Comparison of ENCODE assay signal across 8 cellular contexts in genomic region chr12:131116437-131117117, GRCh38.
DNase-seq lines count a peak whose midpoint lies in the region; ATAC-seq and TF ChIP-seq lines count a peak whose summit lies in the region.

No MANE protein-coding gene starts in this region.

- 0 out of 2 replicates have a peak, but pooled peaks have one; percentile 7 for TF ChIP-seq RAD21 in Ishikawa (IDR thresholded peaks at IDR 0.05; ENCODE audit: low read depth)

- DNase-seq in ecto neural progenitor cell (ENCODE audit: low spot score) (peak; percentile 79), nephron progenitor cell (peak; percentile 54), Karpas-422 (no peak), COR-L47 (lab: John Stamatoyannopoulos, UW) (no peak), HAP-1 (ENCODE audit: low spot score in 2 of 2) (no peak)

- TF ChIP-seq CTCF in nephron progenitor cell (IDR thresholded peaks at IDR 0.05): peak; percentile 70

- peaks cover 0 to 5% (median 0%) of the 10 kb centered on the region in 11 experiments; a peak in 1 of 22 replicates for H3K27me3 ChIP-seq in BLaER1 treated with 17β-estradiol and CSF1 and Interleukin-3, amounts not matched to agents 10 nM and 100 nM
- H3K27me3 ChIP-seq in Karpas-422 (ENCODE audit: low read length) (no peaks in the 10 kb centered on the region), HAP-1 (ENCODE audit: low read depth) (no peaks in the 10 kb centered on the region; the same call in 1 of the 2 replicates)

- H3K4me3 ChIP-seq in BLaER1 treated with 17β-estradiol and CSF1 and Interleukin-3, amounts not matched to agents 10 nM and 100 nM: no peak overlapping the region
- no peak overlapping the region for H3K4me3 ChIP-seq in Karpas-422 (ENCODE audit: low read length)
- H3K4me3 ChIP-seq in HAP-1: no peak overlapping the region

- peaks cover 0 to 16% (median 0%) of the 10 kb centered on the region in 11 experiments; a peak in 2 of 22 replicates for H3K36me3 ChIP-seq in BLaER1 treated with 17β-estradiol and CSF1 and Interleukin-3, amounts not matched to agents 10 nM and 100 nM
- H3K36me3 ChIP-seq in Karpas-422 (ENCODE audit: insufficient read depth, low read length): no peaks in the 10 kb centered on the region
- no peaks in the 10 kb centered on the region for H3K36me3 ChIP-seq in HAP-1 (replicated peaks)

- H3K79me2 ChIP-seq in Karpas-422 (ENCODE audit: low read length): no peaks in the 10 kb centered on the region

- no peaks in the 10 kb centered on the region for H3K9me3 Mint-ChIP-seq in nephron progenitor cell

- no peak for TF ChIP-seq EP300 in Ishikawa (IDR thresholded peaks at IDR 0.05; ENCODE audit: borderline replicate concordance)

- peaks cover 58% of the 10 kb centered on the region for H3K4me1 Mint-ChIP-seq in nephron progenitor cell

- in situ Hi-C loops in HAP-1 (cut with MboI; ENCODE audit: low sequenced_read_pairs): no loop called here

- no peak for ATAC-seq in GM21786 (IDR thresholded peaks at IDR 0.05; ENCODE audit: unreplicated experiment)

- H3K27me3 Mint-ChIP-seq in nephron progenitor cell (ENCODE audit: low read depth, poor library complexity): peaks cover 25% of the 10 kb centered on the region

- no peak overlapping the region for H3K27ac ChIP-seq in BLaER1 treated with 17β-estradiol and CSF1 and Interleukin-3, amounts not matched to agents 10 nM and 100 nM
- no peak overlapping the region for H3K27ac ChIP-seq in Karpas-422 (ENCODE audit: low read length)

- H2AFZ ChIP-seq in Karpas-422 (ENCODE audit: low read length): no peak overlapping the region

- no peak overlapping the region for H3K9ac ChIP-seq in BLaER1 treated with 17β-estradiol and CSF1 and Interleukin-3, amounts not matched to agents 10 nM and 100 nM
- no peak overlapping the region for H3K9ac ChIP-seq in Karpas-422 (ENCODE audit: low read length)

- H3K27ac Mint-ChIP-seq in nephron progenitor cell: no peak overlapping the region

- no peaks in the 10 kb centered on the region for H3K36me3 Mint-ChIP-seq in nephron progenitor cell (ENCODE audit: low read depth)

- no peaks in the 10 kb centered on the region for H3K9me2 ChIP-seq in Karpas-422 (replicated peaks; ENCODE audit: insufficient read depth, low read length)

- no peaks in the 10 kb centered on the region for H3K9me3 ChIP-seq in BLaER1 treated with 17β-estradiol and CSF1 and Interleukin-3, amounts not matched to agents 10 nM and 100 nM (replicated peaks in 1 of 11)
- H3K9me3 ChIP-seq in Karpas-422 (ENCODE audit: low read length): no peaks in the 10 kb centered on the region
- H3K9me3 ChIP-seq in HAP-1: no peaks in the 10 kb centered on the region

- peaks cover 20 to 56% (median 52%) of the 10 kb centered on the region in 10 experiments for H3K4me1 ChIP-seq in BLaER1 treated with 17β-estradiol and CSF1 and Interleukin-3, amounts not matched to agents 10 nM and 100 nM
- H3K4me1 ChIP-seq in Karpas-422 (ENCODE audit: low read length): no peaks in the 10 kb centered on the region
- H3K4me1 ChIP-seq in HAP-1: no peaks in the 10 kb centered on the region

- no peak overlapping the region for H3K4me3 Mint-ChIP-seq in nephron progenitor cell

- peaks cover 0 to 4% (median 0%) of the 10 kb centered on the region in 11 experiments; a peak in 1 of 22 replicates for H4K20me1 ChIP-seq in BLaER1 treated with 17β-estradiol and CSF1 and Interleukin-3, amounts not matched to agents 10 nM and 100 nM
- H4K20me1 ChIP-seq in Karpas-422 (ENCODE audit: insufficient read depth, low read depth, low read length): no peaks in the 10 kb centered on the region

- peak overlapping the region in 10 of 11 experiments; percentile 1 to 39 (median 14); a peak in 10 of 22 replicates for H3K4me2 ChIP-seq in BLaER1 treated with 17β-estradiol and CSF1 and Interleukin-3, amounts not matched to agents 10 nM and 100 nM
- no peak overlapping the region for H3K4me2 ChIP-seq in Karpas-422 (ENCODE audit: low read depth, low read length, poor library complexity, severe bottlenecking)

TF ChIP-seq in Ishikawa, 13 proteins besides CTCF, POLR2A, EP300 and RAD21:
- TF ChIP-seq NFIC (IDR thresholded peaks at IDR 0.05) (no peak), YY1 (IDR thresholded peaks at IDR 0.05; ENCODE audit: low read depth) (no peak), EGR1 (IDR thresholded peaks at IDR 0.05) (no peak), TAF1 (IDR thresholded peaks at IDR 0.05; ENCODE audit: low read depth) (no peak), TCF12 (IDR thresholded peaks at IDR 0.05; ENCODE audit: low read depth) (no peak), CEBPB (IDR thresholded peaks at IDR 0.05) (no peak), ZBTB7A (IDR thresholded peaks at IDR 0.05; ENCODE audit: low read depth) (no peak), CREB1 (IDR thresholded peaks at IDR 0.05; ENCODE audit: low read depth) (no peak), FOXM1 (IDR thresholded peaks at IDR 0.05; ENCODE audit: borderline replicate concordance, low read depth) (no peak), TEAD4 (IDR thresholded peaks at IDR 0.05) (no peak)
- TF ChIP-seq, protein P1, sequence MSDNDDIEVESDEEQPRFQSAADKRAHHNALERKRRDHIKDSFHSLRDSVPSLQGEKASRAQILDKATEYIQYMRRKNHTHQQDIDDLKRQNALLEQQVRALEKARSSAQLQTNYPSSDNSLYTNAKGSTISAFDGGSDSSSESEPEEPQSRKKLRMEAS (IDR thresholded peaks at IDR 0.05): no peak
- TF ChIP-seq, protein P2, sequence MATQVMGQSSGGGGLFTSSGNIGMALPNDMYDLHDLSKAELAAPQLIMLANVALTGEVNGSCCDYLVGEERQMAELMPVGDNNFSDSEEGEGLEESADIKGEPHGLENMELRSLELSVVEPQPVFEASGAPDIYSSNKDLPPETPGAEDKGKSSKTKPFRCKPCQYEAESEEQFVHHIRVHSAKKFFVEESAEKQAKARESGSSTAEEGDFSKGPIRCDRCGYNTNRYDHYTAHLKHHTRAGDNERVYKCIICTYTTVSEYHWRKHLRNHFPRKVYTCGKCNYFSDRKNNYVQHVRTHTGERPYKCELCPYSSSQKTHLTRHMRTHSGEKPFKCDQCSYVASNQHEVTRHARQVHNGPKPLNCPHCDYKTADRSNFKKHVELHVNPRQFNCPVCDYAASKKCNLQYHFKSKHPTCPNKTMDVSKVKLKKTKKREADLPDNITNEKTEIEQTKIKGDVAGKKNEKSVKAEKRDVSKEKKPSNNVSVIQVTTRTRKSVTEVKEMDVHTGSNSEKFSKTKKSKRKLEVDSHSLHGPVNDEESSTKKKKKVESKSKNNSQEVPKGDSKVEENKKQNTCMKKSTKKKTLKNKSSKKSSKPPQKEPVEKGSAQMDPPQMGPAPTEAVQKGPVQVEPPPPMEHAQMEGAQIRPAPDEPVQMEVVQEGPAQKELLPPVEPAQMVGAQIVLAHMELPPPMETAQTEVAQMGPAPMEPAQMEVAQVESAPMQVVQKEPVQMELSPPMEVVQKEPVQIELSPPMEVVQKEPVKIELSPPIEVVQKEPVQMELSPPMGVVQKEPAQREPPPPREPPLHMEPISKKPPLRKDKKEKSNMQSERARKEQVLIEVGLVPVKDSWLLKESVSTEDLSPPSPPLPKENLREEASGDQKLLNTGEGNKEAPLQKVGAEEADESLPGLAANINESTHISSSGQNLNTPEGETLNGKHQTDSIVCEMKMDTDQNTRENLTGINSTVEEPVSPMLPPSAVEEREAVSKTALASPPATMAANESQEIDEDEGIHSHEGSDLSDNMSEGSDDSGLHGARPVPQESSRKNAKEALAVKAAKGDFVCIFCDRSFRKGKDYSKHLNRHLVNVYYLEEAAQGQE (IDR thresholded peaks at IDR 0.05; ENCODE audit: low read depth): no peak
- TF ChIP-seq, protein P3, sequence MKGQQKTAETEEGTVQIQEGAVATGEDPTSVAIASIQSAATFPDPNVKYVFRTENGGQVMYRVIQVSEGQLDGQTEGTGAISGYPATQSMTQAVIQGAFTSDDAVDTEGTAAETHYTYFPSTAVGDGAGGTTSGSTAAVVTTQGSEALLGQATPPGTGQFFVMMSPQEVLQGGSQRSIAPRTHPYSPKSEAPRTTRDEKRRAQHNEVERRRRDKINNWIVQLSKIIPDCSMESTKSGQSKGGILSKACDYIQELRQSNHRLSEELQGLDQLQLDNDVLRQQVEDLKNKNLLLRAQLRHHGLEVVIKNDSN (IDR thresholded peaks at IDR 0.05): no peak
TF ChIP-seq in Ishikawa: peak in this region for 0.

Comparison
In these comparisons a context has a peak if more than half of its experiments do, and no peak if none do; other contexts are left out.
1. DNase-seq: peak in ecto neural progenitor cell (single experiment) and nephron progenitor cell (single experiment); none in Karpas-422 (single experiment), COR-L47 (single experiment) and HAP-1 (0 of 2).